8 cellular contexts compared by ENCODE assay signal in the genomic region with DNA sequence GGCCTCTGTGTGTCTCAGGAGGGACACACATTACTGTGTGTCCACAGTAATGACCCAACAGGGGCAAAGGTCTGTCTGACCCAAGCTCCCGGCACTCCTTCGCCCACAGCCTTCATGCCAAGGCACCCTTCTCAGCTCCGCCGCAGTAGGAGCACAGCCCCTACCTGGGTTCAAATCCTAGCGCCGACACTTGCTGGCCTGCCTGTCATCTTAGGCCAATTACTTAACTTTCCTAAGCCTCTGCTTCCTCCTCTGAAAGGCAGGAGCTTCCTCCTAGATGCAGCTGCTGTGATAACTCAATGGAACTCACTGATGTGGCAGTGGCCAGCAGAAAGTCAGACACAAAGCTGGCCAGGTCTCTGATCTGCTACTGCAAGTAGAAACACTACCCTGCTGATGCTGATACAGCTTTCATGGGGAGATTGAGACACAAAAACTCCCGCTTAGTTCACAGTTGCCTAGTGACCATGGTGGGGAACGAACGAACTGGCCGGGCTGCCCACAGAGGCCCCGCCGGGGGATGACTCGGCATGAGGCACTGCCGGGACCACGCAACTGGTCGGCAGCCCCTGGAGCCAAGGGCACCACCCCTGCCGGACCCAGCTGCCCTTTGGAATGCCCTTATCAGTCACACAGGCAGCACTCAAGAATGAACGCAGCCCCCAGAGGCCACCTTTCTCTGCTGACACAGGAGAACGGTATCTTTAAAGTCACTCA. TPM values are rescaled to one million over a fixed set of nuclear protein-coding genes. Genes with fewer than 3 reads are reported as not detected.
DNase-seq lines count a peak whose midpoint lies in the region; ATAC-seq, FAIRE-seq and TF ChIP-seq lines count a peak whose summit lies in the region.

No MANE protein-coding gene starts in this region.

- CTCF ChIA-PET in A549 (lab: Yijun Ruan, JAX) = interaction anchor here (0.6 to 39.4 kb wide), 5 partner anchors 17 to 144 kb away, joined by 3 to 1607 read pairs (median 11); partner anchors contain the start of genes ARL2, CDC42BPG and EHD1

- TF ChIP-seq RAD21 in A549 (conservative IDR thresholded peaks at IDR 0.05 in 1 of 2, IDR thresholded peaks at IDR 0.05 in 1 of 2) = no peak

- TF ChIP-seq CTCF in A549 (IDR thresholded peaks at IDR 0.05) = no peak

- H3K27ac ChIP-seq in A549 (peak overlapping the region; percentile 62 to 87), HUES64 (ENCODE audit: low read depth, low read length) (peak overlapping the region; percentile 71; the same call in 1 of the 2 replicates), substantia nigra (ENCODE audit: low read depth, low read length, poor library complexity, severe bottlenecking) (peak overlapping the region; percentile 77)

- H3K9me3 ChIP-seq in A549 = no peaks in the 10 kb centered on the region
- no peaks in the 10 kb centered on the region for H3K9me3 ChIP-seq in HUES64 (ENCODE audit: insufficient read depth, low read depth, low read length)

- peak overlapping the region; percentile 69 for H3K4me2 ChIP-seq in A549

- peaks cover 31% of the 10 kb centered on the region; the same call in 1 of the 2 replicates for H3K36me3 ChIP-seq in HUES64 (ENCODE audit: insufficient read depth, low read length)

- 71% methylated on average over 13 of the region's 19 CpGs for WGBS in A549 (ENCODE audit: missing lambda C conversion rate)
- 87% methylated on average over 19 of the region's 19 CpGs for WGBS in HUES64

- DNase-seq in A549 (ENCODE audit: low read depth in 1 of 2, low spot score in 1 of 2) (no peak), amniotic epithelial cell (ENCODE audit: low read depth) (peak; percentile 75), kidney tubule cell (ENCODE audit: low spot score) (peak; percentile 79), substantia nigra (lab: John Stamatoyannopoulos, UW) (peak in 5 of 49 donors; percentile 21 to 38 (median 29)), foreskin melanocyte (no peak), GM19240 (ENCODE audit: insufficient read length, low spot score) (no peak)

- H3K4me3 ChIP-seq in A549 = no peak overlapping the region
- no peak overlapping the region for H3K4me3 ChIP-seq in HUES64 (ENCODE audit: low read length)

- H3K27me3 ChIP-seq in HUES64 (ENCODE audit: insufficient read depth, low read length) = no peaks in the 10 kb centered on the region

- H3K4me1 ChIP-seq in A549 (peaks cover 68% of the 10 kb centered on the region), HUES64 (ENCODE audit: insufficient read depth, low read length) (peaks cover 13% of the 10 kb centered on the region; the same call in 1 of the 2 replicates)

- POLR2A ChIA-PET in A549 (lab: Yijun Ruan, JAX) = interaction anchor here (3.6 kb wide), 1 partner anchor 8 kb away, joined by 25 read pairs; the partner anchor contains the start of gene EHD1

- TF ChIP-seq EP300 in A549 (IDR thresholded peaks at IDR 0.05) = no peak

- ATAC-seq in A549 = peak; percentile 2 to 16; a peak in 3 of 6 replicates
- no peak for ATAC-seq in HG02798 (IDR thresholded peaks at IDR 0.05; ENCODE audit: poor library complexity, unreplicated experiment)

- FAIRE-seq in A549 (lab: Jason Lieb, UNC) = no peak

- peak overlapping the region; percentile 24; the same call in 1 of the 2 replicates for H3K9ac ChIP-seq in HUES64 (ENCODE audit: low read depth, low read length)

- TF ChIP-seq POLR2A in A549 (IDR thresholded peaks at IDR 0.05; ENCODE audit: low read length) = no peak

TF ChIP-seq in A549, 52 proteins besides CTCF, POLR2A, EP300 and RAD21:
- no peak for TF ChIP-seq HOXB5 (CRISPR knock-in tag; IDR thresholded peaks at IDR 0.05)
- TF ChIP-seq MAFK (IDR thresholded peaks at IDR 0.05; ENCODE audit: partially characterized antibody) = peak; percentile 2
- no peak for TF ChIP-seq NPAS2 (CRISPR knock-in tag; IDR thresholded peaks at IDR 0.05; ENCODE audit: borderline replicate concordance)
- TF ChIP-seq HDAC2 (IDR thresholded peaks at IDR 0.05) = no peak
- TF ChIP-seq ZSCAN20 (CRISPR knock-in tag; IDR thresholded peaks at IDR 0.05) = no peak

RNA-seq across cellular contexts. Expression of gene EHD1, which starts 8.1 kb away (rescaled TPM):
- polyA plus RNA-seq in A549 (2011; rRNA removed) (25.9 and 27.7 TPM in 2 replicates), A549 (2017; fragmentation: RNase III; extraction: RNeasy Plus Mini Kit Qiagen cat#74134 plus additional on column Dnase treatment) (37.8 to 52.4 TPM (median 43.4 TPM) in 3 replicates)
- 96.0 and 103 TPM in 2 replicates for polyA plus RNA-seq in A549 (2012; cell fraction: cytosol; rRNA removed)
- 153 and 200 TPM in 2 replicates for polyA plus RNA-seq in A549 (2012; cell fraction: nucleus; rRNA removed)
- polyA minus RNA-seq in A549 (2011; rRNA and poly(A)+ RNA removed) = 65.8 and 67.3 TPM in 2 replicates
- 20.5 TPM for polyA plus RNA-seq in HUES64 (2013, experiment 1 of 2)
- 19.7 TPM for polyA plus RNA-seq in HUES64 (2013, experiment 2 of 2)

RNA-seq across cellular contexts. Expression of gene CDC42BPG, which starts 25.9 kb away (rescaled TPM):
- polyA plus RNA-seq in A549 (2011; rRNA removed) = 0.35 and 0.50 TPM in 2 replicates
- polyA plus RNA-seq in A549 (2012; cell fraction: cytosol; rRNA removed) = 0.26 and 0.49 TPM in 2 replicates
- 1.3 and 1.8 TPM in 2 replicates for polyA plus RNA-seq in A549 (2012; cell fraction: nucleus; rRNA removed)
- polyA plus RNA-seq in A549 (2017; fragmentation: RNase III; extraction: RNeasy Plus Mini Kit Qiagen cat#74134 plus additional on column Dnase treatment) = 1.0 to 1.1 TPM (median 1.0 TPM) in 3 replicates
- 0.45 and 1.0 TPM in 2 replicates for polyA minus RNA-seq in A549 (2011; rRNA and poly(A)+ RNA removed)
- polyA plus RNA-seq in HUES64 (2013, experiment 1 of 2) = 4.0 TPM
- polyA plus RNA-seq in HUES64 (2013, experiment 2 of 2) = 4.4 TPM

RNA-seq across cellular contexts. Expression of gene ATG2A, which starts 46.7 kb away (rescaled TPM):
- 3.1 and 4.0 TPM in 2 replicates for polyA plus RNA-seq in A549 (2011; rRNA removed)
- polyA plus RNA-seq in A549 (2012; cell fraction: cytosol; rRNA removed) = 9.1 and 14.1 TPM in 2 replicates
- polyA plus RNA-seq in A549 (2012; cell fraction: nucleus; rRNA removed) = 34.5 and 48.9 TPM in 2 replicates
- 10.7 to 13.4 TPM (median 12.8 TPM) in 3 replicates for polyA plus RNA-seq in A549 (2017; fragmentation: RNase III; extraction: RNeasy Plus Mini Kit Qiagen cat#74134 plus additional on column Dnase treatment)
- 8.2 TPM in 2 replicates for polyA minus RNA-seq in A549 (2011; rRNA and poly(A)+ RNA removed)
- polyA plus RNA-seq in HUES64 (2013, experiment 1 of 2) = 8.8 TPM
- 8.9 TPM for polyA plus RNA-seq in HUES64 (2013, experiment 2 of 2)

RNA-seq across cellular contexts. Expression of gene PPP2R5B, which starts 54.2 kb away (rescaled TPM):
- polyA plus RNA-seq in A549 (2011; rRNA removed) (6.9 and 11.1 TPM in 2 replicates), A549 (2017; fragmentation: RNase III; extraction: RNeasy Plus Mini Kit Qiagen cat#74134 plus additional on column Dnase treatment) (3.9 to 6.1 TPM (median 5.7 TPM) in 3 replicates)
- polyA plus RNA-seq in A549 (2012; cell fraction: cytosol; rRNA removed) = 5.5 and 6.4 TPM in 2 replicates
- 12.3 TPM in 2 replicates for polyA plus RNA-seq in A549 (2012; cell fraction: nucleus; rRNA removed)
- polyA minus RNA-seq in A549 (2011; rRNA and poly(A)+ RNA removed) = 5.3 and 7.6 TPM in 2 replicates
- 3.0 TPM for polyA plus RNA-seq in HUES64 (2013, experiment 1 of 2)
- 5.3 TPM for polyA plus RNA-seq in HUES64 (2013, experiment 2 of 2)

RNA-seq across cellular contexts. Expression of gene MEN1, which starts 60.0 kb away (rescaled TPM):
- polyA plus RNA-seq in A549 (2011; rRNA removed) (17.0 and 18.5 TPM in 2 replicates), A549 (2017; fragmentation: RNase III; extraction: RNeasy Plus Mini Kit Qiagen cat#74134 plus additional on column Dnase treatment) (30.2 to 35.5 TPM (median 34.7 TPM) in 3 replicates)
- 50.1 and 64.4 TPM in 2 replicates for polyA plus RNA-seq in A549 (2012; cell fraction: cytosol; rRNA removed)
- polyA plus RNA-seq in A549 (2012; cell fraction: nucleus; rRNA removed) = 94.3 and 126 TPM in 2 replicates
- 13.9 and 14.7 TPM in 2 replicates for polyA minus RNA-seq in A549 (2011; rRNA and poly(A)+ RNA removed)
- polyA plus RNA-seq in HUES64 (2013, experiment 1 of 2) = 31.5 TPM
- polyA plus RNA-seq in HUES64 (2013, experiment 2 of 2) = 36.6 TPM

Comparison
In these comparisons a context has a peak if more than half of its experiments do, and no peak if none do; other contexts are left out.
1. DNase-seq: peak in amniotic epithelial cell (single experiment) and kidney tubule cell (single experiment); none in A549 (0 of 2), foreskin melanocyte (single experiment) and GM19240 (single experiment).
2. Peak in every context shown above with its lines, with median percentiles within 50 percentile points of each other: H3K27ac ChIP-seq.